In the genomic region with DNA sequence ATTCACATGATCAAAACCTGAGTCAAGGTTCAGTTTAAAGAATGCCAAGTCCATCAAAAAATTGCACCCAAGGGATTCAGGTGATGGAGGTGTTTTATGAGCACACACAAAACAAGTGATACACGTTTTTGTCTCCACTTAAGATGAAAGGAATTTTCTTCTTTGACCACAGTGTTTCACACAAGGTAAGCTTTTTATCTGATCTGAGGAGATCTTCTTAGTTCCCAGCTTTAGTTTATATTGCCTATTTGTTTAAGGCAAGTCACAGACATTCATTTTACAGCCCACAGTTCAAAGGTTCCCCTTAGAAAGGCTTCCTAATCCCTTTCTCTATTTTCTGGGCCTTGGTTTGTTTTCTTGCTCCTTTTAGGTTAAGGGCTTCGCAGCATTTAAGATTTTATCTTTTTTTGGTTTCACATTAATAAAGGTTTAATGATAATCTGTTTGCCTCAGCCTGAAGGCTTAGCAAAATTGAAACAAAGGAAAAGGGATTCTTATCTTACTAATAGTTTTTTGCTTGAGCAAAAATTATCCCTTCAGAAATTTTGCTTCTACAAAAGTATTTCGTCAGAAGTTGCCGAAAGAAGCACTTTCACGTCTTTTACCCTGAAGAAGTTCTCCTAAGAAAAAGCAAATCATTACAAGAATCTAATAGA, we compare ENCODE assay signal across 13 cellular contexts.
A peak's percentile ranks its signal among the peaks of the same experiment; 100 is the strongest.
DNase-seq lines count a peak whose midpoint lies in the region; ATAC-seq and TF ChIP-seq lines count a peak whose summit lies in the region.
"Had no signal": no experiment of that assay in that cellular context is flagged by ENCODE, and none has a peak within 500 bp of the region (broad histone marks: within the 10 kb centered on the region; RNA-seq: fewer than 3 reads in every experiment).

No MANE protein-coding gene starts in this region.

- H3K36me3 ChIP-seq in Caco-2 (ENCODE audit: control insufficient read depth, insufficient read depth, low read length) (no peaks in the 10 kb centered on the region), PC-3 (ENCODE audit: low read depth, low read length) (no peaks in the 10 kb centered on the region), prostate gland (no peaks in the 10 kb centered on the region)

- H3K4me2 ChIP-seq in PC-3 (ENCODE audit: low read length), result peak overlapping the region; percentile 89

- no peaks in the 10 kb centered on the region for H3K27me3 Mint-ChIP-seq in Caco-2 (ENCODE audit: insufficient read depth, unreplicated experiment)

- H3K27me3 ChIP-seq in Caco-2 (replicated peaks; ENCODE audit: control insufficient read depth, insufficient read depth, low read length), result no peaks in the 10 kb centered on the region
- H3K27me3 ChIP-seq in PC-3 (ENCODE audit: low read length), result no peaks in the 10 kb centered on the region
- H3K27me3 ChIP-seq in prostate gland (replicated peaks; ENCODE audit: insufficient read depth), result no peaks in the 10 kb centered on the region

- peak overlapping the region; percentile 55 for H2AFZ ChIP-seq in PC-3 (ENCODE audit: low read length)

- CTCF ChIA-PET in Caco-2 (lab: Charles Lee) (no interaction called here), PC-3 (lab: Charles Lee) (no interaction called here)

- intact Hi-C loops in Caco-2 (cut with micrococcal nuclease; ENCODE audit: unreplicated experiment), result loop anchor here (1.0 to 5.0 kb wide), 8 partner anchors 25 to 1690 kb away; no protein-coding TSS in a partner anchor
- intact Hi-C loops in PC-3 (cut with micrococcal nuclease), result loop anchor here (1.0 to 5.0 kb wide), 4 partner anchors 106 to 712 kb away; no protein-coding TSS in a partner anchor
- intact Hi-C loops in prostate gland (cut with DNase I), result no loop called here

- peak overlapping the region; percentile 71 for H3K9ac ChIP-seq in PC-3 (ENCODE audit: low read length)

- WGBS in prostate gland, result 29% methylated on average over 5 of the region's 5 CpGs

- POLR2A ChIA-PET in Caco-2 (lab: Charles Lee), result interaction anchor here (0.6 to 2.7 kb wide), 3 partner anchors 25 to 85 kb away, joined by 3 to 24 read pairs (median 6); no protein-coding TSS in a partner anchor
- POLR2A ChIA-PET in PC-3 (lab: Charles Lee; ENCODE audit: unreplicated experiment), result interaction anchor here (0.7 kb wide), 1 partner anchor 19 kb away, joined by 4 read pairs; no protein-coding TSS in a partner anchor

- H3K9me3 Mint-ChIP-seq in Caco-2 (ENCODE audit: unreplicated experiment), result peaks cover 23% of the 10 kb centered on the region

- peak overlapping the region; percentile 78 for H3K27ac Mint-ChIP-seq in Caco-2 (ENCODE audit: unreplicated experiment)

- no peak overlapping the region for H3K4me3 ChIP-seq in Caco-2 (ENCODE audit: low read depth, low read length)
- peak overlapping the region; percentile 66 for H3K4me3 ChIP-seq in PC-3 (ENCODE audit: low read length)
- peak overlapping the region; percentile 67 for H3K4me3 ChIP-seq in fibroblast of the aortic adventitia (ENCODE audit: low read depth, low read length)
- no peak overlapping the region for H3K4me3 ChIP-seq in prostate gland

- peaks cover 13% of the 10 kb centered on the region for H3F3A ChIP-seq in PC-3 (ENCODE audit: low read length, unreplicated experiment)

- ATAC-seq in PC-3, result no peak
- no peak for ATAC-seq in HG03378 (IDR thresholded peaks at IDR 0.05; ENCODE audit: unreplicated experiment)
- no peak for ATAC-seq in GM21786 (IDR thresholded peaks at IDR 0.05; ENCODE audit: unreplicated experiment)
- ATAC-seq: right cardiac atrium, Right ventricle myocardium inferior had no signal

- no peaks in the 10 kb centered on the region for H3K9me2 ChIP-seq in PC-3 (replicated peaks; ENCODE audit: low read length)

- no peaks in the 10 kb centered on the region for H4K20me1 ChIP-seq in PC-3 (ENCODE audit: low read length)

- H3K79me2 ChIP-seq in PC-3 (ENCODE audit: low read length), result peaks cover 18% of the 10 kb centered on the region

- H3K4me1 ChIP-seq in Caco-2 (peaks cover 20% of the 10 kb centered on the region), PC-3 (ENCODE audit: insufficient read depth, low read length) (peaks cover 44% of the 10 kb centered on the region), prostate gland (replicated peaks) (peaks cover 10% of the 10 kb centered on the region)

- BruUV-seq in Caco-2 (replicated peaks; lab: Mats Ljungman, UMichigan), result no TSS peak
- BruUV-seq in PC-3 (replicated peaks; lab: Mats Ljungman, UMichigan), result no TSS peak

- H3K4me3 Mint-ChIP-seq in Caco-2 (ENCODE audit: unreplicated experiment), result no peak overlapping the region

- H3K9me3 ChIP-seq in Caco-2, result no peaks in the 10 kb centered on the region
- no peaks in the 10 kb centered on the region for H3K9me3 ChIP-seq in PC-3 (ENCODE audit: low read length)
- no peaks in the 10 kb centered on the region for H3K9me3 ChIP-seq in prostate gland

- no peak for TF ChIP-seq CTCF in Caco-2 (IDR thresholded peaks at IDR 0.05; ENCODE audit: insufficient read depth in 1 of 2, low read depth in 1 of 2, low read length in 1 of 2, severe bottlenecking in 1 of 2, unreplicated experiment in 1 of 2)
- TF ChIP-seq CTCF in PC-3 (conservative IDR thresholded peaks at IDR 0.05; ENCODE audit: low read depth, low read length), result no peak
- no peak for TF ChIP-seq CTCF in fibroblast of the aortic adventitia (IDR thresholded peaks at IDR 0.05; ENCODE audit: insufficient read depth, low read length)
- TF ChIP-seq CTCF in prostate gland (IDR thresholded peaks at IDR 0.05), result no peak

- DNase-seq in Caco-2 (peak; percentile 61 to 72), PC-3 (peak; percentile 85), fibroblast of the aortic adventitia (ENCODE audit: low read depth) (peak; percentile 51), prostate gland (ENCODE audit: low spot score) (no peak), activated T-cell treated with anti-CD3 and anti-CD28 coated beads for 4 hours (no peak)
- no peak for DNase-seq in activated effector memory CD4-positive, alpha-beta T cell treated with anti-CD3 and anti-CD28 coated beads, Interleukin-2, amount 50 U/mL, for 16 hours
- DNase-seq: activated CD8-positive, alpha-beta memory T cell treated with anti-CD3 and anti-CD28 coated beads for 24 hours; NCI-H2081; right cardiac atrium; stimulated activated naive CD4-positive, alpha-beta T cell treated with Interleukin-2 at 50 U/mL for 16 hours had no signal

- H3K27ac ChIP-seq in PC-3 (ENCODE audit: low read length) (peak overlapping the region; percentile 95), prostate gland (peak overlapping the region; percentile 95 to 96)

- peaks cover 16% of the 10 kb centered on the region for H3K36me3 Mint-ChIP-seq in Caco-2 (ENCODE audit: insufficient read depth, unreplicated experiment)

- TF ChIP-seq POLR2A in prostate gland (IDR thresholded peaks at IDR 0.05), result no peak

- H3K4me1 Mint-ChIP-seq in Caco-2 (ENCODE audit: low read depth, unreplicated experiment), result peaks cover 35% of the 10 kb centered on the region

Comparison
In these comparisons a context has a peak if more than half of its experiments do, and no peak if none do; other contexts are left out.
1. DNase-seq: peak in Caco-2 (2 of 2), PC-3 (single experiment) and fibroblast of the aortic adventitia (single experiment); none in prostate gland (single experiment), activated effector memory CD4-positive, alpha-beta T cell treated with anti-CD3 and anti-CD28 coated beads, Interleukin-2, amount 50 U/mL, for 16 hours (single experiment) and activated T-cell treated with anti-CD3 and anti-CD28 coated beads for 4 hours (single experiment).
2. H3K4me3 ChIP-seq: peak in PC-3 (single experiment) and fibroblast of the aortic adventitia (single experiment); none in Caco-2 (single experiment) and prostate gland (0 of 2).